10 cellular contexts compared by ENCODE assay signal in the genomic region with DNA sequence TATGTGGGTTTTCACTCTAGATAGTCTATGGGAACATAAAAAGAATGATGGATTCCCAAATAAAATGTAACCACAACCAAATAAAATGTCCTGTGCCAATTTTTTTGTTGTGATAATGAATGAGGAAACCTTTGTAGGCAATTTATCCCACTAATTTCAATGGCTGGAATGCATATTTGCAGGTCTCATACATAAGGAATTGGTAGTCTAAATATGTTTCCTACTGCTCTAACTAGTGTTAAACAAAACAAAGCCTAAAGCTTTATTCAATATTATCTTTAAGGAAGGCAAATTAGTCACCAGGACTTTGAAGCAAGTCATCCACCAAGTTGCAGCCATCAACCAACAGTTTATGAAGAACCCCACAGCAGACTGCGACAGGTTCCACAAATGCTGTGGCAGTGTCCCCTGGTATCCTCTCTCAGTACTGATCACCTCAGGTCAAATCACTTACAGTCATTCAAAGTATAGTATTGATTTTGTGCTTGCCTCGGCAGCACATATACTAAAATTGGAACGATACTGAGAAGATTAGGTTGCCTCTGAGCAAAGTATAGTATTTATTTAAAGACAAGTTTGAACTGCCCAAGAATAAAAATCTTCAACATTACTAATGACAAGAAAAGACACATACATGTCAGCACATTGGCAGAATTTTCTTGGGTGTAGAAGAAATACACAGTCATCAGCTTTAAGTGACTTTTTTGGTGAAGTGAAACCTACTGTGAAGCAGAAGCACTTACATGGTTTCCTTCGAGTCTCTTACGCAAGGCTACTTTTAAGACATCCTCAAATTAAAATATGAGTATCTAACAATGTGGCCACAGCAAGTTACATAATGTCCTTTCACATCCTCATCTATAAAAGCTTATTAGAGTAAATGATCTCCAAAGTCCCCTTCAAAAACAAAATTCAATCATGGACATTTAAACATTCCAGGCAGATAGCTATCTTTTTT.
DNase-seq lines count a peak whose midpoint lies in the region; ATAC-seq and TF ChIP-seq lines count a peak whose summit lies in the region.
"Had no signal": no experiment of that assay in that cellular context is flagged by ENCODE, and none has a peak within 500 bp of the region (broad histone marks: within the 10 kb centered on the region; RNA-seq: fewer than 3 reads in every experiment).

No MANE protein-coding gene starts in this region.

- no peaks in the 10 kb centered on the region for H3K9me3 ChIP-seq in MM.1S (replicated peaks; ENCODE audit: insufficient read depth, low read length)

- no peaks in the 10 kb centered on the region for H3K27me3 ChIP-seq in MM.1S (replicated peaks; ENCODE audit: insufficient read depth, low read length)

- no peaks in the 10 kb centered on the region for H3K79me2 ChIP-seq in MM.1S (ENCODE audit: low read length)

- no peaks in the 10 kb centered on the region for H3K9me3 Mint-ChIP-seq in mesothelial cell of epicardium
- H3K9me3 Mint-ChIP-seq: stimulated activated naive CD8-positive, alpha-beta T cell treated with anti-CD3 and anti-CD28 coated beads, Interleukin-15, amount 100 ng/mL, for 72 hours had no signal

- peak overlapping the region; percentile 24; the same call in 1 of the 2 replicates for H3K4me3 ChIP-seq in MM.1S (ENCODE audit: low read length)

- no peaks in the 10 kb centered on the region for H3K36me3 ChIP-seq in MM.1S (replicated peaks; ENCODE audit: insufficient read depth, low read length)

- peak overlapping the region; percentile 47 for H3K27ac Mint-ChIP-seq in mesothelial cell of epicardium
- H3K27ac Mint-ChIP-seq: stimulated activated naive CD8-positive, alpha-beta T cell treated with anti-CD3 and anti-CD28 coated beads, Interleukin-15, amount 100 ng/mL, for 72 hours had no signal

- H3K4me1 Mint-ChIP-seq in mesothelial cell of epicardium = peaks cover 64% of the 10 kb centered on the region
- H3K4me1 Mint-ChIP-seq: stimulated activated naive CD8-positive, alpha-beta T cell treated with anti-CD3 and anti-CD28 coated beads, Interleukin-15, amount 100 ng/mL, for 72 hours had no signal

- peak; percentile 61 for ATAC-seq in GM18499 (IDR thresholded peaks at IDR 0.05; ENCODE audit: insufficient read depth, unreplicated experiment)
- peak; percentile 61 for ATAC-seq in GM21619 (IDR thresholded peaks at IDR 0.05; ENCODE audit: unreplicated experiment)
- ATAC-seq: stimulated activated naive CD8-positive, alpha-beta T cell treated with anti-CD3 and anti-CD28 coated beads, Interleukin-15, amount 100 ng/mL, for 72 hours had no signal

- peak overlapping the region; percentile 29; the same call in 1 of the 2 replicates for H2AFZ ChIP-seq in MM.1S (ENCODE audit: low read length)

- H4K20me1 ChIP-seq in MM.1S (ENCODE audit: insufficient read depth, low read length) = no peaks in the 10 kb centered on the region

- H3K36me3 Mint-ChIP-seq in mesothelial cell of epicardium = no peaks in the 10 kb centered on the region

- no peak overlapping the region for H3K4me3 Mint-ChIP-seq in mesothelial cell of epicardium
- H3K4me3 Mint-ChIP-seq: stimulated activated naive CD8-positive, alpha-beta T cell treated with anti-CD3 and anti-CD28 coated beads, Interleukin-15, amount 100 ng/mL, for 72 hours had no signal

- DNase-seq in MM.1S (peak; percentile 69), mesothelial cell of epicardium (ENCODE audit: low spot score in 2 of 2, unreplicated experiment in 2 of 2) (no peak), NCI-H2107 (lab: John Stamatoyannopoulos, UW) (no peak), GM19240 (ENCODE audit: insufficient read length, low spot score) (no peak), superior temporal gyrus (ENCODE audit: extremely low spot score) (no peak), NCI-H2081 treated with DMSO at 0.1 percent for 48 hours (lab: John Stamatoyannopoulos, UW) (no peak)
- DNase-seq: NCI-H1105; stimulated activated naive CD8-positive, alpha-beta T cell treated with anti-CD3 and anti-CD28 coated beads, Interleukin-15, amount 100 ng/mL, for 72 hours had no signal

- H3K4me1 ChIP-seq in MM.1S (ENCODE audit: low read length) = peaks cover 51% of the 10 kb centered on the region

- peaks cover 13% of the 10 kb centered on the region for H3F3A ChIP-seq in MM.1S (ENCODE audit: insufficient read depth, low read length)

- H3K27me3 Mint-ChIP-seq in mesothelial cell of epicardium (ENCODE audit: low read depth) = no peaks in the 10 kb centered on the region
- H3K27me3 Mint-ChIP-seq: stimulated activated naive CD8-positive, alpha-beta T cell treated with anti-CD3 and anti-CD28 coated beads, Interleukin-15, amount 100 ng/mL, for 72 hours had no signal

- peak overlapping the region; percentile 46 for H3K9ac ChIP-seq in MM.1S (ENCODE audit: low read length)

- no peaks in the 10 kb centered on the region for H3K9me2 ChIP-seq in MM.1S (replicated peaks; ENCODE audit: insufficient read depth, low read length)

- peak overlapping the region; percentile 66 for H3K4me2 ChIP-seq in MM.1S (ENCODE audit: low read depth, low read length)

- TF ChIP-seq CTCF in MM.1S (IDR thresholded peaks at IDR 0.05; ENCODE audit: low read length) = no peak
- no peak for TF ChIP-seq CTCF in mesothelial cell of epicardium (IDR thresholded peaks at IDR 0.05; ENCODE audit: unreplicated experiment)

- H3K27ac ChIP-seq in MM.1S (ENCODE audit: low read length) = peak overlapping the region; percentile 71
